In genomic region chr1:180945551-180945950, GRCh38 we compare ENCODE assay signal across 1 cellular context.
TF ChIP-seq lines count a peak whose summit lies in the region.

No MANE protein-coding gene starts in this region.

TF ChIP-seq in SK-N-SH, 30 proteins besides CTCF, POLR2A, EP300 and RAD21 (continued from another document):
- TF ChIP-seq REST (IDR thresholded peaks at IDR 0.05; ENCODE audit: low read depth, low read length), result no peak
- TF ChIP-seq, protein P1, sequence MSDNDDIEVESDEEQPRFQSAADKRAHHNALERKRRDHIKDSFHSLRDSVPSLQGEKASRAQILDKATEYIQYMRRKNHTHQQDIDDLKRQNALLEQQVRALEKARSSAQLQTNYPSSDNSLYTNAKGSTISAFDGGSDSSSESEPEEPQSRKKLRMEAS (IDR thresholded peaks at IDR 0.05; ENCODE audit: low read depth), result no peak
TF ChIP-seq in SK-N-SH: peak in this region for 0.
